ENCODE assay signal across 23 cellular contexts in genomic region chr12:75672212-75672611, GRCh38.
DNase-seq lines count a peak whose midpoint lies in the region; ATAC-seq, FAIRE-seq and TF ChIP-seq lines count a peak whose summit lies in the region.
"Had no signal": no experiment of that assay in that cellular context is flagged by ENCODE, and none has a peak within 500 bp of the region (broad histone marks: within the 10 kb centered on the region; RNA-seq: fewer than 3 reads in every experiment).

No MANE protein-coding gene starts in this region.

- H3K9me1 ChIP-seq in K562 (ENCODE audit: control insufficient read depth, insufficient read depth, low read length), result no peaks in the 10 kb centered on the region

- no peak for FAIRE-seq in K562 (lab: Jason Lieb, UNC)
- FAIRE-seq: GM12891, RCC 7860, urothelium cell line had no signal

- ATAC-seq in K562 (no peak), omental fat pad (ENCODE audit: low FRiP score) (no peak), GM21423 (IDR thresholded peaks at IDR 0.05; ENCODE audit: unreplicated experiment) (no peak), right cardiac atrium (no peak)
- ATAC-seq: A549; activated T-cell treated with anti-CD3 and anti-CD28 coated beads, Interleukin-2, amount 50 U/mL, for 4 hours; stimulated activated effector memory CD8-positive, alpha-beta T cell treated with anti-CD3 and anti-CD28 coated beads, Interleukin-12 subunit alpha, Interleukin-12 subunit beta, amount 100 ng/mL, for 72 hours; T-helper 17 cell had no signal

- H3K4me2 ChIP-seq in Loucy (ENCODE audit: low read depth, low read length, poor library complexity, severe bottlenecking) (peak overlapping the region; percentile 66), K562 (ENCODE audit: insufficient read depth, low read length) (no peak overlapping the region)
- H3K4me2 ChIP-seq: A549 had no signal

- H3K27ac ChIP-seq in K562 (ENCODE audit: extremely low read depth, low read depth, low read length), result no peak overlapping the region
- no peak overlapping the region for H3K27ac ChIP-seq in right cardiac atrium (ENCODE audit: low read length)
- H3K27ac ChIP-seq: SJSA1, spleen had no signal

- POLR2A ChIA-PET in K562 (lab: Yijun Ruan, JAX), result no interaction called here

- BruUV-seq in K562 (replicated peaks; lab: Mats Ljungman, UMichigan), result no TSS peak

- H3K4me1 ChIP-seq in Loucy (ENCODE audit: insufficient read depth, low read length, poor library complexity, severe bottlenecking) (peaks cover 21% of the 10 kb centered on the region), K562 (replicated peaks in 1 of 2; ENCODE audit: control insufficient read depth in 2 of 2, insufficient read depth in 2 of 2, low read length in 2 of 2) (no peaks in the 10 kb centered on the region), right cardiac atrium (ENCODE audit: control insufficient read depth, insufficient read depth, low read length) (no peaks in the 10 kb centered on the region)
- H3K4me1 ChIP-seq: A549, spleen had no signal

- H3K9me3 ChIP-seq in Loucy (ENCODE audit: insufficient read depth, low read depth, low read length) (no peaks in the 10 kb centered on the region), K562 (replicated peaks; ENCODE audit: control insufficient read depth, insufficient read depth, low read depth, low read length) (no peaks in the 10 kb centered on the region), right cardiac atrium (ENCODE audit: control insufficient read depth, low read length) (no peaks in the 10 kb centered on the region)
- H3K9me3 ChIP-seq: A549, SJSA1, spleen had no signal

- H3K4me3 ChIP-seq in Loucy (ENCODE audit: low read length, poor library complexity, severe bottlenecking) (peak overlapping the region; percentile 27), K562 (no peak overlapping the region), right cardiac atrium (ENCODE audit: low read length) (no peak overlapping the region)
- H3K4me3 ChIP-seq: A549, SJSA1, spleen had no signal

- H3K79me2 ChIP-seq in Loucy (ENCODE audit: insufficient read depth, low read length), result no peaks in the 10 kb centered on the region
- H3K79me2 ChIP-seq in K562 (ENCODE audit: control insufficient read depth, insufficient read depth, low read length), result no peaks in the 10 kb centered on the region

- no peak for TF ChIP-seq CTCF in Loucy (conservative IDR thresholded peaks at IDR 0.05; ENCODE audit: low read length)
- TF ChIP-seq CTCF in K562 (IDR thresholded peaks at IDR 0.05 in 2 of 3, conservative IDR thresholded peaks at IDR 0.05 in 1 of 3; ENCODE audit: insufficient read depth in 2 of 3, low read depth in 1 of 3, low read length in 3 of 3), result no peak
- no peak for TF ChIP-seq CTCF in omental fat pad (IDR thresholded peaks at IDR 0.05)

- in situ Hi-C loops in K562 (cut with MboI), result no loop called here

- no peaks in the 10 kb centered on the region for H3K36me3 ChIP-seq in Loucy (ENCODE audit: insufficient read depth, low read length)
- H3K36me3 ChIP-seq in K562 (ENCODE audit: control insufficient read depth, insufficient read depth, low read length), result no peaks in the 10 kb centered on the region
- H3K36me3 ChIP-seq: SJSA1, spleen had no signal

- H3K9ac ChIP-seq in Loucy (ENCODE audit: low read depth, low read length, poor library complexity, severe bottlenecking) (peak overlapping the region; percentile 25), K562 (ENCODE audit: insufficient read depth in 1 of 2, low read depth in 2 of 2, low read length in 2 of 2) (no peak overlapping the region)

- H3K27me3 ChIP-seq in Loucy (ENCODE audit: insufficient read depth, low read length, poor library complexity, severe bottlenecking) (no peaks in the 10 kb centered on the region), K562 (ENCODE audit: control insufficient read depth in 2 of 2, insufficient read depth in 2 of 2, low read length in 2 of 2) (no peaks in the 10 kb centered on the region), right cardiac atrium (ENCODE audit: control insufficient read depth, insufficient read depth) (no peaks in the 10 kb centered on the region)
- H3K27me3 ChIP-seq: SJSA1, spleen had no signal

- DNase-seq in NCI-H82 (lab: John Stamatoyannopoulos, UW) (peak; percentile 38), NCI-H82 treated with DMSO at 0.1 percent for 48 hours (lab: John Stamatoyannopoulos, UW; ENCODE audit: unreplicated experiment) (no peak), K562 (ENCODE audit: extremely low read depth in 1 of 4, low spot score in 3 of 4) (no peak), retina (peak; percentile 33), omental fat pad (ENCODE audit: low spot score) (no peak), right cardiac atrium (no peak)
- DNase-seq: activated T-cell treated with anti-CD3 and anti-CD28 coated beads, Interleukin-2, amount 50 U/mL, for 4 hours; COR-L47; DMS79 treated with DMSO at 0.1 percent for 48 hours; H9; NCI-H446 treated with DMSO at 0.1 percent for 48 hours; occipital lobe; spleen; stimulated activated CD4-positive, alpha-beta T cell treated with anti-CD3 and anti-CD28 coated beads, Interleukin-2, amount 100 ng/mL, for 48 hours; T-helper 17 cell had no signal

- H2AFZ ChIP-seq in Loucy (ENCODE audit: low read length) (no peak overlapping the region), K562 (ENCODE audit: low read depth, low read length) (peak overlapping the region; percentile 4; the same call in 1 of the 2 replicates)

- CTCF ChIA-PET in K562 (lab: Yijun Ruan, JAX; ENCODE audit: low intra/inter-chr PET ratio), result no interaction called here

- no peaks in the 10 kb centered on the region for H3K9me2 ChIP-seq in Loucy (replicated peaks; ENCODE audit: low read depth, low read length)

- H4K20me1 ChIP-seq in Loucy (ENCODE audit: insufficient read depth, low read length, poor library complexity, severe bottlenecking), result no peaks in the 10 kb centered on the region
- no peaks in the 10 kb centered on the region for H4K20me1 ChIP-seq in K562 (replicated peaks; ENCODE audit: control insufficient read depth, insufficient read depth, low read length)

- no peak for TF ChIP-seq EP300 in K562 (IDR thresholded peaks at IDR 0.05; ENCODE audit: low read length)

- TF ChIP-seq POLR2A in K562 (conservative IDR thresholded peaks at IDR 0.05), result no peak

- 0 out of 2 replicates have a peak, but pooled peaks cover 5% of the 10 kb centered on the region for H3F3A ChIP-seq in Loucy (ENCODE audit: low read depth)

- no peak for TF ChIP-seq RAD21 in K562 (CRISPR knock-in tag; conservative IDR thresholded peaks at IDR 0.05 in 1 of 2, IDR thresholded peaks at IDR 0.05 in 1 of 2)

- intact Hi-C loops in K562 (cut with micrococcal nuclease) (no loop called here), right cardiac atrium (cut with DNase I) (no loop called here)

TF ChIP-seq in K562, 482 proteins besides CTCF, POLR2A, EP300 and RAD21:
- TF ChIP-seq PBX2 (CRISPR knock-in tag; IDR thresholded peaks at IDR 0.05; ENCODE audit: low read depth), result no peak
- 0 out of 2 replicates have a peak, but pooled peaks have one; percentile 10 for TF ChIP-seq PBX2 (tag; conservative IDR thresholded peaks at IDR 0.05; ENCODE audit: low read depth)
- TF ChIP-seq CHD4 (IDR thresholded peaks at IDR 0.05; ENCODE audit: insufficient read depth, insufficient replicate concordance, low read depth, low read length, poor library complexity, severe bottlenecking), result no peak

Comparison
In these comparisons a context has a peak if more than half of its experiments do, and no peak if none do; other contexts are left out.
1. DNase-seq: peak in NCI-H82 (single experiment) and retina (single experiment); none in NCI-H82 treated with DMSO at 0.1 percent for 48 hours (single experiment), K562 (0 of 4), omental fat pad (single experiment) and right cardiac atrium (0 of 3).